Comparison of ENCODE assay signal across 7 cellular contexts in the genomic region with DNA sequence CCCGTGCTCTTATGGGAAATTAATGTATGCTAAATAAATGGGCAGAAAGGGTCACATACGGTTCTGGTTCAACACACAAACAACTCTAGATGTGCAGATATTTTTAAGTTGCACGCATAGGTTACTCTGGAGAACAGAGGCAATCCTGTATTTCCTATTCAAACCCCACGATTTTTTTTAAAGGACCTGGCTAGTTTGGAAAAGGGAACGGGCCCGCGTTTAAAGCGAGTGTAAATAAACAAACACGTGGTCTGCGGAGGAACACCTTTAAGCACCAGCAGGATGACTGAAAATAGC. TPM values are rescaled to one million over a fixed set of nuclear protein-coding genes. Genes with fewer than 3 reads are reported as not detected.
DNase-seq lines count a peak whose midpoint lies in the region; ATAC-seq and TF ChIP-seq lines count a peak whose summit lies in the region.

No MANE protein-coding gene starts in this region.

- no peaks in the 10 kb centered on the region for H3K27me3 ChIP-seq in gastroesophageal sphincter

- no peak for DNase-seq in T-helper 17 cell
- no peak for DNase-seq in NCI-H2227 (lab: John Stamatoyannopoulos, UW; ENCODE audit: unreplicated experiment)
- no peak for DNase-seq in NCI-H187 treated with DMSO at 0.1 percent for 48 hours (lab: John Stamatoyannopoulos, UW)

- peak; percentile 1 for ATAC-seq in GM19043 (IDR thresholded peaks at IDR 0.05; ENCODE audit: low read depth, unreplicated experiment)
- peak; percentile 25 for ATAC-seq in HG02943 (IDR thresholded peaks at IDR 0.05; ENCODE audit: low read depth, unreplicated experiment)
- peak; percentile 14 for ATAC-seq in T-helper 17 cell
- no peak for ATAC-seq in gastroesophageal sphincter

- H3K4me1 ChIP-seq in gastroesophageal sphincter = peaks cover 7 to 29% (median 15%) of the 10 kb centered on the region in 3 donors

- peak overlapping the region; percentile 92 for H3K4me3 Mint-ChIP-seq in T-helper 17 cell

- peaks cover 18% of the 10 kb centered on the region for H3K36me3 Mint-ChIP-seq in T-helper 17 cell (ENCODE audit: low read depth)

- H3K9me3 ChIP-seq in T-helper 17 cell (ENCODE audit: control insufficient read depth, low read length, poor library complexity, severe bottlenecking) = no peaks in the 10 kb centered on the region
- no peaks in the 10 kb centered on the region for H3K9me3 ChIP-seq in gastroesophageal sphincter

- TF ChIP-seq EP300 in gastroesophageal sphincter (IDR thresholded peaks at IDR 0.05) = no peak

- peaks cover 23% of the 10 kb centered on the region for H3K4me1 Mint-ChIP-seq in T-helper 17 cell

- no peaks in the 10 kb centered on the region for H3K27me3 Mint-ChIP-seq in T-helper 17 cell

- TF ChIP-seq CTCF in gastroesophageal sphincter (IDR thresholded peaks at IDR 0.05) = no peak

- TF ChIP-seq POLR2A in gastroesophageal sphincter (IDR thresholded peaks at IDR 0.05) = no peak

- H3K27ac Mint-ChIP-seq in T-helper 17 cell = peak overlapping the region; percentile 97

- 0 to 1% methylated on average over 10 of the region's 10 CpGs for whole genome bisulfite sequencing in gastroesophageal sphincter (ENCODE audit: low coverage in 1 of 2), 2 donors

- H3K27ac ChIP-seq in gastroesophageal sphincter (peak overlapping the region; percentile 37 to 89 (median 84)), skin epidermis (peak overlapping the region in 20 of 21 experiments; percentile 39 to 92 (median 84))

- H3K4me3 ChIP-seq in gastroesophageal sphincter (peak overlapping the region; percentile 77 to 88), skin epidermis (peak overlapping the region; percentile 53 to 98 (median 86))

- peaks cover 0 to 42% of the 10 kb centered on the region in 2 donors for H3K36me3 ChIP-seq in gastroesophageal sphincter

RNA-seq across cellular contexts. Expression of a gene that starts 0.6 kb away (rescaled TPM):
- total RNA-seq in T-helper 17 cell (10 to 100 TPM; 21.5 to 22.6 TPM), gastroesophageal sphincter (10 to 100 TPM; 13.8 to 15.9 (median 14.5) TPM)

RNA-seq across cellular contexts. Expression of a gene that starts 0.7 kb away (rescaled TPM):
- total RNA-seq in T-helper 17 cell (10 to 100 TPM; 27.4 to 38.1 TPM), gastroesophageal sphincter (10 to 100 TPM; 12.5 to 22.8 (median 16.9) TPM)

RNA-seq across cellular contexts. Expression of a gene that starts 19.2 kb away (rescaled TPM):
- total RNA-seq in T-helper 17 cell (not detected), gastroesophageal sphincter (not detected)

RNA-seq across cellular contexts. Expression of a gene that starts 50.6 kb away (rescaled TPM):
- total RNA-seq in T-helper 17 cell (1 to 10 TPM; 3.6 to 5.2 TPM), gastroesophageal sphincter (1 to 10 TPM; 5.2 to 7.8 (median 7.6) TPM)
